ENCODE assay signal across 29 cellular contexts in the genomic region with DNA sequence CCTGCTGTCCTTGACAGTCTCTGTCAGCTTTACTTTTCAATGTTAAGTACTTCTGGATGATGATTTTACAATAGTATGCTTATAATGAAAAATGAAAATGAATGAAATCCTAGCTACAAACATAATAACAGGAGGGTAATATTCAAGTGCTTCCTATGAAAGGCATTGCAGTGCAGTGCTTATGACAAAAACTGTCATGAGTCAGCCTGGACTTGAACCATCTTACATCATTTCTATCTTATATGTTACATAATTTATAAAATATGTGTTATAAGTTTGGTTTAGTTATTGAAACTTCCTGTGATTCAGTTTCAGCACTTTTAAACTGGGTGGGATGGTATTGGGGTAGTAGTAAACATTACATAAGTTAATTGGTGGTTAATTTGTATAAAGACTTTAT.
DNase-seq lines count a peak whose midpoint lies in the region; ATAC-seq and TF ChIP-seq lines count a peak whose summit lies in the region.
"Had no signal": no experiment of that assay in that cellular context is flagged by ENCODE, and none has a peak within 500 bp of the region (broad histone marks: within the 10 kb centered on the region; RNA-seq: fewer than 3 reads in every experiment).

No MANE protein-coding gene starts in this region.

- peaks cover 7 to 10% of the 10 kb centered on the region in 2 donors for H3K9me3 Mint-ChIP-seq in stimulated activated naive CD8-positive, alpha-beta T cell treated with anti-CD3 and anti-CD28 coated beads, Interleukin-15, amount 100 ng/mL, for 72 hours
- H3K9me3 Mint-ChIP-seq: CD4-positive, alpha-beta T cell; GM23338; type B pancreatic cell had no signal

- no peak overlapping the region for H3K27ac Mint-ChIP-seq in stimulated activated naive CD8-positive, alpha-beta T cell treated with anti-CD3 and anti-CD28 coated beads, Interleukin-15, amount 100 ng/mL, for 72 hours
- H3K27ac Mint-ChIP-seq: activated naive CD8-positive, alpha-beta T cell treated with anti-CD3 and anti-CD28 coated beads, Interleukin-2, amount 50 U/mL, for 24 hours; activated T-cell treated with anti-CD3 and anti-CD28 coated beads, Interleukin-2, amount 50 U/mL, for 24 hours; CD4-positive, alpha-beta T cell; GM23338; HFFc6; nephron; type B pancreatic cell had no signal

- peaks cover 13% of the 10 kb centered on the region for H3K4me1 Mint-ChIP-seq in stimulated activated naive CD8-positive, alpha-beta T cell treated with anti-CD3 and anti-CD28 coated beads, Interleukin-15, amount 100 ng/mL, for 72 hours
- H3K4me1 Mint-ChIP-seq: GM23338, nephron had no signal

- no peak overlapping the region for H3K4me3 Mint-ChIP-seq in stimulated activated naive CD8-positive, alpha-beta T cell treated with anti-CD3 and anti-CD28 coated beads, Interleukin-15, amount 100 ng/mL, for 72 hours
- H3K4me3 Mint-ChIP-seq: activated naive CD8-positive, alpha-beta T cell treated with anti-CD3 and anti-CD28 coated beads, Interleukin-2, amount 50 U/mL, for 24 hours; activated T-cell treated with anti-CD3 and anti-CD28 coated beads, Interleukin-2, amount 50 U/mL, for 24 hours; CD4-positive, alpha-beta T cell; GM23338; HFFc6; nephron; type B pancreatic cell had no signal

- no peak overlapping the region for H3K4me3 ChIP-seq in fibroblast of mammary gland (ENCODE audit: control insufficient read depth, low read depth, low read length)
- H3K4me3 ChIP-seq: GM12878, GM23338, lung, pancreas, smooth muscle cell had no signal

- peak; percentile 42 for ATAC-seq in stimulated activated naive CD8-positive, alpha-beta T cell treated with anti-CD3 and anti-CD28 coated beads, Interleukin-15, amount 100 ng/mL, for 72 hours
- ATAC-seq in stimulated activated naive CD8-positive, alpha-beta T cell treated with anti-CD3 and anti-CD28 coated beads, Interleukin-15, Interleukin-2, amounts not matched to agents 100 U/mL and 50 U/mL, for 24 hours: no peak
- ATAC-seq in GM19452 (IDR thresholded peaks at IDR 0.05; ENCODE audit: unreplicated experiment) (no peak), HG02642 (IDR thresholded peaks at IDR 0.05; ENCODE audit: poor library complexity, unreplicated experiment) (no peak)
- ATAC-seq: activated naive CD8-positive, alpha-beta T cell treated with anti-CD3 and anti-CD28 coated beads, Interleukin-2, amount 50 U/mL, for 24 hours; GM12878; GM23338; pancreas had no signal

- no peaks in the 10 kb centered on the region for H3K27me3 Mint-ChIP-seq in stimulated activated naive CD8-positive, alpha-beta T cell treated with anti-CD3 and anti-CD28 coated beads, Interleukin-15, amount 100 ng/mL, for 72 hours
- H3K27me3 Mint-ChIP-seq: activated naive CD8-positive, alpha-beta T cell treated with anti-CD3 and anti-CD28 coated beads, Interleukin-2, amount 50 U/mL, for 24 hours; activated T-cell treated with anti-CD3 and anti-CD28 coated beads, Interleukin-2, amount 50 U/mL, for 24 hours; CD4-positive, alpha-beta T cell; type B pancreatic cell had no signal

- TF ChIP-seq CTCF in fibroblast of mammary gland (conservative IDR thresholded peaks at IDR 0.05; ENCODE audit: control insufficient read depth, insufficient read depth, low read depth, low read length): no peak

- no peak for DNase-seq in stimulated activated naive CD8-positive, alpha-beta T cell treated with anti-CD3 and anti-CD28 coated beads, Interleukin-15, amount 100 ng/mL, for 72 hours
- no peak for DNase-seq in stimulated activated naive CD8-positive, alpha-beta T cell treated with anti-CD3 and anti-CD28 coated beads, Interleukin-15, Interleukin-2, amounts not matched to agents 100 U/mL and 50 U/mL, for 24 hours
- peak; percentile 23 for DNase-seq in NCI-H69 (lab: John Stamatoyannopoulos, UW)
- DNase-seq in fibroblast of mammary gland (ENCODE audit: low read depth): peak; percentile 35
- DNase-seq in stimulated activated CD4-positive, alpha-beta T cell treated with anti-CD3 and anti-CD28 coated beads, Interleukin-12 subunit alpha, Interleukin-12 subunit beta, amount 100 ng/mL, for 4 hours: no peak
- DNase-seq: activated CD4-positive, alpha-beta T cell treated with anti-CD3 and anti-CD28 coated beads for 48 hours; activated gamma-delta T cell; activated naive CD8-positive, alpha-beta T cell treated with anti-CD3 and anti-CD28 coated beads, Interleukin-2, amount 50 U/mL, for 24 hours; activated T-cell treated with anti-CD3 and anti-CD28 coated beads, Interleukin-2, amount 50 U/mL, for 24 hours; CD4-positive, alpha-beta T cell; foreskin melanocyte; HFFc6; Karpas-422; NCI-H1048; NCI-H1930; NCI-H2227 treated with DMSO at 0.1 percent for 48 hours; NCI-H774; pancreas; Right ventricle myocardium superior; T-helper 9 cell; WERI-Rb-1 had no signal

Comparison
In these comparisons a context has a peak if more than half of its experiments do, and no peak if none do; other contexts are left out.
1. DNase-seq: peak in NCI-H69 (single experiment) and fibroblast of mammary gland (single experiment); none in stimulated activated naive CD8-positive, alpha-beta T cell treated with anti-CD3 and anti-CD28 coated beads, Interleukin-15, amount 100 ng/mL, for 72 hours (0 of 2), stimulated activated naive CD8-positive, alpha-beta T cell treated with anti-CD3 and anti-CD28 coated beads, Interleukin-15, Interleukin-2, amounts not matched to agents 100 U/mL and 50 U/mL, for 24 hours (single experiment) and stimulated activated CD4-positive, alpha-beta T cell treated with anti-CD3 and anti-CD28 coated beads, Interleukin-12 subunit alpha, Interleukin-12 subunit beta, amount 100 ng/mL, for 4 hours (single experiment).